16 cellular contexts compared by ENCODE assay signal in the genomic region with DNA sequence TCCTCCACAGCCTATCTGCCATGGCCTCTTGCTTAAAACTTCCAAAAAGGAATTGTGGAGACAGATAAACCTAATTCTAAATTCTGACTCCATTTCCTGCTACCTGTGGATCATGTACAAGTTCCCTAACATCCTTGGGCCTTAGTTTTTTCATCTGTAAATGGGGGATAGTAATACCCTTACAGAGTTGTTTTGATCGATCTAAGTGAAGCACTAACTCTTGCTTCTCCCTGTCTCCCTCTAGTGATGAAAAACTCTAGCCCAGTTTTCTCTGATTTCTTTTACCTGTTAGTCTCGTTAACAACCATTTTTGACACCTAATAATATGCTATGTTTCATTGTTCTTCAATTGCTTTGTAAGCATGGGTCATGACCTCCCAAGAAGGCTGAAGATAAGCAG.
DNase-seq lines count a peak whose midpoint lies in the region; ATAC-seq and TF ChIP-seq lines count a peak whose summit lies in the region.
"Had no signal": no experiment of that assay in that cellular context is flagged by ENCODE, and none has a peak within 500 bp of the region (broad histone marks: within the 10 kb centered on the region; RNA-seq: fewer than 3 reads in every experiment).

No MANE protein-coding gene starts in this region.

- H3K27ac ChIP-seq in SK-N-SH (ENCODE audit: low read depth in 2 of 2, low read length in 1 of 2) = no peak overlapping the region
- H3K27ac ChIP-seq in OCI-LY3 (ENCODE audit: low read length) = no peak overlapping the region
- no peak overlapping the region for H3K27ac ChIP-seq in dorsolateral prefrontal cortex
- H3K27ac ChIP-seq: gastrocnemius medialis, stomach had no signal

- H3K4me3 Mint-ChIP-seq in type B pancreatic cell = no peak overlapping the region
- H3K4me3 Mint-ChIP-seq: activated naive CD8-positive, alpha-beta T cell treated with anti-CD3 and anti-CD28 coated beads, Interleukin-2, amount 50 U/mL, for 24 hours; CD8-positive, alpha-beta memory T cell; T-helper 1 cell treated with Interleukin-12 subunit alpha and Interleukin-12 subunit beta and Interleukin-4 antibody, amounts not matched to agents 30 μg/mL and 1 μg/mL, for 36 hours had no signal

- H3K9ac ChIP-seq in SK-N-SH (no peak overlapping the region), OCI-LY3 (ENCODE audit: low read length) (no peak overlapping the region)

- POLR2A ChIA-PET in SK-N-SH (lab: Yijun Ruan, JAX) = no interaction called here

- ATAC-seq in SK-N-SH treated with all-trans-retinoic acid at 6 μM for 48 hours (no peak), GM19351 (IDR thresholded peaks at IDR 0.05; ENCODE audit: unreplicated experiment) (no peak)
- ATAC-seq: activated naive CD8-positive, alpha-beta T cell treated with anti-CD3 and anti-CD28 coated beads, Interleukin-2, amount 50 U/mL, for 24 hours; gastrocnemius medialis had no signal

- H3K4me3 ChIP-seq in SK-N-SH (ENCODE audit: low read depth in 2 of 2, low read length in 1 of 2) (no peak overlapping the region), OCI-LY3 (ENCODE audit: low read length) (no peak overlapping the region), dorsolateral prefrontal cortex (no peak overlapping the region)
- H3K4me3 ChIP-seq: gastrocnemius medialis, stomach had no signal

- no peaks in the 10 kb centered on the region for H3K9me3 ChIP-seq in SK-N-SH
- no peaks in the 10 kb centered on the region for H3K9me3 ChIP-seq in OCI-LY3 (ENCODE audit: insufficient read depth, low read length)
- H3K9me3 ChIP-seq: gastrocnemius medialis, stomach had no signal

- TF ChIP-seq CTCF in SK-N-SH (IDR thresholded peaks at IDR 0.05) (0 out of 2 replicates have a peak, but pooled peaks have one; percentile 16), OCI-LY3 (IDR thresholded peaks at IDR 0.05; ENCODE audit: low read depth, low read length) (peak; percentile 20; the same call in 1 of the 2 replicates), type B pancreatic cell (conservative IDR thresholded peaks at IDR 0.05) (peak; percentile 24), dorsolateral prefrontal cortex (IDR thresholded peaks at IDR 0.05 in 54 of 56, conservative IDR thresholded peaks at IDR 0.05 in 2 of 56; ENCODE audit: low read depth in 1 of 56, partially characterized antibody in 56 of 56) (no peak)

- TF ChIP-seq EP300 in SK-N-SH (IDR thresholded peaks at IDR 0.05; ENCODE audit: borderline replicate concordance in 1 of 2, low read depth in 1 of 2, low read length in 1 of 2) = no peak

- H4K20me1 ChIP-seq in SK-N-SH (ENCODE audit: insufficient read depth) (no peaks in the 10 kb centered on the region), OCI-LY3 (ENCODE audit: insufficient read depth, low read length) (no peaks in the 10 kb centered on the region)

- H3K9me2 ChIP-seq in SK-N-SH = no peaks in the 10 kb centered on the region

- no peak overlapping the region for H3K4me2 ChIP-seq in SK-N-SH
- H3K4me2 ChIP-seq in OCI-LY3 (ENCODE audit: low read length) = no peak overlapping the region

- DNase-seq in SK-N-SH = no peak
- peak; percentile 14 for DNase-seq in dermis blood vessel endothelial cell
- DNase-seq in type B pancreatic cell (ENCODE audit: extremely low spot score, unreplicated experiment) = no peak
- DNase-seq in dorsolateral prefrontal cortex = no peak
- no peak for DNase-seq in cardiac septum (ENCODE audit: low spot score)
- DNase-seq: activated CD4-positive, CD25-positive, alpha-beta regulatory T cell treated with anti-CD3 and anti-CD28 coated beads, Interleukin-2, amount 50 U/mL, for 72 hours; activated naive CD8-positive, alpha-beta T cell treated with anti-CD3 and anti-CD28 coated beads, Interleukin-2, amount 50 U/mL, for 24 hours; CD8-positive, alpha-beta memory T cell; gastrocnemius medialis; NCI-H1105; NCI-H345; stomach had no signal

- H3K79me2 ChIP-seq in SK-N-SH (ENCODE audit: insufficient read depth) (no peaks in the 10 kb centered on the region), OCI-LY3 (ENCODE audit: low read length) (no peaks in the 10 kb centered on the region)

- no peaks in the 10 kb centered on the region for H3K36me3 ChIP-seq in SK-N-SH (replicated peaks in 1 of 2; ENCODE audit: control insufficient read depth in 1 of 2, insufficient read depth in 2 of 2, low read length in 1 of 2)
- H3K36me3 ChIP-seq in OCI-LY3 (replicated peaks; ENCODE audit: low read depth, low read length) = no peaks in the 10 kb centered on the region
- H3K36me3 ChIP-seq: gastrocnemius medialis, stomach had no signal

- no peaks in the 10 kb centered on the region for H3K36me3 Mint-ChIP-seq in type B pancreatic cell

- H3K27me3 Mint-ChIP-seq in type B pancreatic cell = no peaks in the 10 kb centered on the region
- H3K27me3 Mint-ChIP-seq: activated naive CD8-positive, alpha-beta T cell treated with anti-CD3 and anti-CD28 coated beads, Interleukin-2, amount 50 U/mL, for 24 hours; CD8-positive, alpha-beta memory T cell had no signal

- intact Hi-C loops in dorsolateral prefrontal cortex (cut with DNase I) = no loop called here
- intact Hi-C loops in cardiac septum (cut with DNase I) = no loop called here

- TF ChIP-seq RAD21 in SK-N-SH (IDR thresholded peaks at IDR 0.05; ENCODE audit: low read length) = no peak

- CTCF ChIA-PET in SK-N-SH (lab: Yijun Ruan, JAX) = no interaction called here

- no peaks in the 10 kb centered on the region for H3K4me1 Mint-ChIP-seq in type B pancreatic cell (ENCODE audit: unreplicated experiment)
- H3K4me1 Mint-ChIP-seq: activated naive CD8-positive, alpha-beta T cell treated with anti-CD3 and anti-CD28 coated beads, Interleukin-2, amount 50 U/mL, for 24 hours; CD8-positive, alpha-beta memory T cell had no signal

- H3K4me1 ChIP-seq in SK-N-SH (ENCODE audit: control insufficient read depth in 1 of 2, insufficient read depth in 2 of 2, low read depth in 1 of 2, low read length in 1 of 2) (no peaks in the 10 kb centered on the region), OCI-LY3 (ENCODE audit: low read length) (no peaks in the 10 kb centered on the region)
- H3K4me1 ChIP-seq: gastrocnemius medialis, stomach had no signal

- H3K27ac Mint-ChIP-seq in type B pancreatic cell = no peak overlapping the region
- H3K27ac Mint-ChIP-seq: activated naive CD8-positive, alpha-beta T cell treated with anti-CD3 and anti-CD28 coated beads, Interleukin-2, amount 50 U/mL, for 24 hours; CD8-positive, alpha-beta memory T cell; T-helper 1 cell treated with Interleukin-12 subunit alpha and Interleukin-12 subunit beta and Interleukin-4 antibody, amounts not matched to agents 30 μg/mL and 1 μg/mL, for 36 hours had no signal

- H2AFZ ChIP-seq in SK-N-SH (ENCODE audit: low read depth) (no peak overlapping the region), OCI-LY3 (ENCODE audit: low read depth, low read length) (no peak overlapping the region)

- no peaks in the 10 kb centered on the region for H3F3A ChIP-seq in SK-N-SH (replicated peaks; ENCODE audit: insufficient read depth)

- WGBS in SK-N-SH (ENCODE audit: low lambda C conversion rate) = 73% methylated on average over 2 of the region's 2 CpGs

- H3K9me3 Mint-ChIP-seq in type B pancreatic cell = no peaks in the 10 kb centered on the region
- H3K9me3 Mint-ChIP-seq: activated naive CD8-positive, alpha-beta T cell treated with anti-CD3 and anti-CD28 coated beads, Interleukin-2, amount 50 U/mL, for 24 hours; CD8-positive, alpha-beta memory T cell; T-helper 1 cell treated with Interleukin-12 subunit alpha and Interleukin-12 subunit beta and Interleukin-4 antibody, amounts not matched to agents 30 μg/mL and 1 μg/mL, for 36 hours had no signal

- H3K27me3 ChIP-seq in SK-N-SH (ENCODE audit: insufficient read depth) = no peaks in the 10 kb centered on the region
- no peaks in the 10 kb centered on the region for H3K27me3 ChIP-seq in OCI-LY3 (ENCODE audit: low read depth, low read length)
- no peaks in the 10 kb centered on the region for H3K27me3 ChIP-seq in dorsolateral prefrontal cortex
- H3K27me3 ChIP-seq: gastrocnemius medialis, stomach had no signal

TF ChIP-seq in SK-N-SH, 30 proteins besides CTCF, POLR2A, EP300 and RAD21:
- no peak for TF ChIP-seq GABPA (IDR thresholded peaks at IDR 0.05; ENCODE audit: low read depth)
- no peak for TF ChIP-seq NFIC (IDR thresholded peaks at IDR 0.05; ENCODE audit: borderline replicate concordance)

TF ChIP-seq in SK-N-SH treated with all-trans-retinoic acid at 6 μM for 48 hours, 23 proteins besides CTCF, POLR2A, EP300 and RAD21 (continues in another document):
- TF ChIP-seq ISL1 (CRISPR knock-in tag; IDR thresholded peaks at IDR 0.05) = no peak
- no peak for TF ChIP-seq ARNTL (CRISPR knock-in tag; IDR thresholded peaks at IDR 0.05; ENCODE audit: borderline replicate concordance, low read depth)
- TF ChIP-seq TSHZ2 (CRISPR knock-in tag; IDR thresholded peaks at IDR 0.05) = no peak
- TF ChIP-seq ESRRG (CRISPR knock-in tag; IDR thresholded peaks at IDR 0.05) = no peak
- no peak for TF ChIP-seq ZNF8 (CRISPR knock-in tag; IDR thresholded peaks at IDR 0.05)
- TF ChIP-seq BACH2 (CRISPR knock-in tag; IDR thresholded peaks at IDR 0.05; ENCODE audit: borderline replicate concordance) = no peak
- TF ChIP-seq OSR1 (CRISPR knock-in tag; IDR thresholded peaks at IDR 0.05) = no peak
- TF ChIP-seq ZNF565 (CRISPR knock-in tag; conservative IDR thresholded peaks at IDR 0.05; ENCODE audit: low read depth) = no peak
- no peak for TF ChIP-seq ZFP30 (CRISPR knock-in tag; IDR thresholded peaks at IDR 0.05)

Comparison
In these comparisons a context has a peak if more than half of its experiments do, and no peak if none do; other contexts are left out.
1. CTCF ChIP-seq: peak in SK-N-SH (single experiment), OCI-LY3 (single experiment) and type B pancreatic cell (single experiment); none in dorsolateral prefrontal cortex (0 of 56).